21 cellular contexts compared by ENCODE assay signal in genomic region chr17:65283704-65284103, GRCh38.
DNase-seq lines count a peak whose midpoint lies in the region; ATAC-seq, FAIRE-seq and TF ChIP-seq lines count a peak whose summit lies in the region.
"Had no signal": no experiment of that assay in that cellular context is flagged by ENCODE, and none has a peak within 500 bp of the region (broad histone marks: within the 10 kb centered on the region; RNA-seq: fewer than 3 reads in every experiment).

No MANE protein-coding gene starts in this region.

- H3K27me3 ChIP-seq in GM23248 (replicated peaks; ENCODE audit: insufficient read depth) (no peaks in the 10 kb centered on the region), endothelial cell of umbilical vein (ENCODE audit: control insufficient read depth in 2 of 2, insufficient read depth in 2 of 2, low read length in 2 of 2) (no peaks in the 10 kb centered on the region), BE2C (peaks cover 4% of the 10 kb centered on the region)
- H3K27me3 ChIP-seq: esophagus muscularis mucosa, right lobe of liver, SJCRH30 had no signal

- no peak for TF ChIP-seq CTCF in endothelial cell of umbilical vein (IDR thresholded peaks at IDR 0.05; ENCODE audit: extremely low read depth in 1 of 2, insufficient read depth in 1 of 2, low read depth in 1 of 2, low read length in 2 of 2)
- TF ChIP-seq CTCF in BE2C (IDR thresholded peaks at IDR 0.05; ENCODE audit: low read depth, low read length): no peak

- no peak overlapping the region for H3K4me3 ChIP-seq in GM23248
- H3K4me3 ChIP-seq in endothelial cell of umbilical vein (replicated peaks in 1 of 3; ENCODE audit: insufficient read depth in 1 of 3, low read depth in 1 of 3, low read length in 3 of 3): no peak overlapping the region
- H3K4me3 ChIP-seq in BE2C (ENCODE audit: low read depth, low read length): no peak overlapping the region
- H3K4me3 ChIP-seq: esophagus muscularis mucosa, right lobe of liver, SJCRH30 had no signal

- DNase-seq in GM23248: peak; percentile 53
- peak; percentile 55 for DNase-seq in RPMI7951 (ENCODE audit: low read depth)
- DNase-seq in endothelial cell of umbilical vein (ENCODE audit: low read depth, low spot score): peak; percentile 73
- DNase-seq in pulmonary artery endothelial cell (ENCODE audit: low read depth, low spot score): peak; percentile 32
- no peak for DNase-seq in NCI-H524 treated with DMSO at 0.1 percent for 48 hours (lab: John Stamatoyannopoulos, UW)
- DNase-seq in activated CD8-positive, alpha-beta memory T cell treated with anti-CD3 and anti-CD28 coated beads for 24 hours: no peak
- DNase-seq in BE2C: no peak
- DNase-seq: activated CD4-positive, alpha-beta T cell treated with anti-CD3 and anti-CD28 coated beads for 48 hours; activated CD8-positive, alpha-beta memory T cell treated with anti-CD3 and anti-CD28 coated beads, Interleukin-2, amount 10 ng/mL, durations not matched to agents 7 days and 5 days; activated naive CD4-positive, alpha-beta T cell treated with anti-CD3 and anti-CD28 coated beads, Interleukin-2, amount 50 U/mL, for 16 hours; mesendoderm; naive thymus-derived CD4-positive, alpha-beta T cell; NCI-H2029; OCI-M1; right lobe of liver; SJCRH30 had no signal

- dilution Hi-C loops in endothelial cell of umbilical vein (cut with MboI; ENCODE audit: extremely low pct_ligation_motif_present, low sequenced_read_pairs): no loop called here

- H3K79me2 ChIP-seq in GM23248 (ENCODE audit: insufficient read depth): no peaks in the 10 kb centered on the region
- H3K79me2 ChIP-seq in endothelial cell of umbilical vein (ENCODE audit: control insufficient read depth, insufficient read depth, low read length): no peaks in the 10 kb centered on the region

- H4K20me1 ChIP-seq in GM23248 (ENCODE audit: insufficient read depth) (no peaks in the 10 kb centered on the region), endothelial cell of umbilical vein (replicated peaks; ENCODE audit: control insufficient read depth, extremely low read depth, insufficient read depth, low read length) (no peaks in the 10 kb centered on the region)

- no peaks in the 10 kb centered on the region for H3K9me2 ChIP-seq in GM23248 (ENCODE audit: insufficient read depth)

- WGBS in GM23248 (ENCODE audit: low coverage in 1 of 2, low lambda C conversion rate in 2 of 2, missing lambda C conversion rate in 2 of 2), 2 experiments: 66 to 70% methylated on average over 7 of the region's 7 CpGs

- H3K27ac ChIP-seq in GM23248: no peak overlapping the region
- no peak overlapping the region for H3K27ac ChIP-seq in endothelial cell of umbilical vein (ENCODE audit: insufficient read depth, low read depth, low read length)
- H3K27ac ChIP-seq: esophagus muscularis mucosa, KMS-11, right lobe of liver, SJCRH30 had no signal

- no peaks in the 10 kb centered on the region for H3K9me1 ChIP-seq in endothelial cell of umbilical vein (replicated peaks; ENCODE audit: control insufficient read depth, extremely low read depth, insufficient read depth, low read length)

- no TSS peak for BruUV-seq in endothelial cell of umbilical vein (replicated peaks; lab: Mats Ljungman, UMichigan)

- no peak for ATAC-seq in GM19023 (IDR thresholded peaks at IDR 0.05; ENCODE audit: unreplicated experiment)
- ATAC-seq: activated CD8-positive, alpha-beta memory T cell treated with anti-CD3 and anti-CD28 coated beads, Interleukin-2, amount 10 ng/mL, durations not matched to agents 7 days and 5 days; HCT116; naive thymus-derived CD4-positive, alpha-beta T cell; right lobe of liver had no signal

- H3F3A ChIP-seq in GM23248 (ENCODE audit: insufficient read depth): no peaks in the 10 kb centered on the region

- POLR2A ChIA-PET in endothelial cell of umbilical vein (lab: Charles Lee): no interaction called here

- CTCF ChIA-PET in endothelial cell of umbilical vein (lab: Charles Lee): interaction anchor here (1.2 kb wide), 1 partner anchor 11 kb away, joined by 4 read pairs; no protein-coding TSS in a partner anchor

- H3K9ac ChIP-seq in GM23248 (no peak overlapping the region), endothelial cell of umbilical vein (replicated peaks; ENCODE audit: extremely low read depth, insufficient read depth, low read length) (no peak overlapping the region)
- H3K9ac ChIP-seq: KMS-11 had no signal

- H3K4me2 ChIP-seq in GM23248 (ENCODE audit: unreplicated experiment) (no peak overlapping the region), endothelial cell of umbilical vein (ENCODE audit: insufficient read depth, low read length) (no peak overlapping the region)
- H3K4me2 ChIP-seq: KMS-11 had no signal

- peak; percentile 80 for FAIRE-seq in endothelial cell of umbilical vein (lab: Jason Lieb, UNC)
- FAIRE-seq: D721Med had no signal

- in situ Hi-C loops in GM23248 (cut with MboI): loop anchor here (25.0 kb wide), 2 partner anchors 504 to 704 kb away; no protein-coding TSS in a partner anchor

- H3K9me3 ChIP-seq in GM23248 (ENCODE audit: low read depth) (no peaks in the 10 kb centered on the region), endothelial cell of umbilical vein (replicated peaks; ENCODE audit: control insufficient read depth, insufficient read depth, low read length) (no peaks in the 10 kb centered on the region), BE2C (no peaks in the 10 kb centered on the region)
- H3K9me3 ChIP-seq: right lobe of liver, SJCRH30 had no signal

- intact Hi-C loops in endothelial cell of umbilical vein (cut with micrococcal nuclease): loop anchor here (1.0 kb wide), 1 partner anchor 9 kb away; no protein-coding TSS in a partner anchor

- H3K4me1 ChIP-seq in GM23248 (ENCODE audit: insufficient read depth) (peaks cover 7% of the 10 kb centered on the region; the same call in 1 of the 2 replicates), endothelial cell of umbilical vein (ENCODE audit: control insufficient read depth, extremely low read depth, insufficient read depth, low read length) (peaks cover 11% of the 10 kb centered on the region), BE2C (no peaks in the 10 kb centered on the region)
- H3K4me1 ChIP-seq: right lobe of liver had no signal

- no peak for TF ChIP-seq POLR2A in endothelial cell of umbilical vein (IDR thresholded peaks at IDR 0.05; ENCODE audit: low read depth, low read length)

- H3K36me3 ChIP-seq in GM23248 (ENCODE audit: low read depth) (no peaks in the 10 kb centered on the region), endothelial cell of umbilical vein (ENCODE audit: control insufficient read depth in 2 of 2, extremely low read depth in 1 of 2, insufficient read depth in 2 of 2, low read length in 2 of 2) (no peaks in the 10 kb centered on the region), BE2C (no peaks in the 10 kb centered on the region)
- H3K36me3 ChIP-seq: esophagus muscularis mucosa, right lobe of liver, SJCRH30 had no signal

- H2AFZ ChIP-seq in GM23248 (no peak overlapping the region), endothelial cell of umbilical vein (ENCODE audit: low read depth, low read length) (no peak overlapping the region)

TF ChIP-seq in endothelial cell of umbilical vein, 7 proteins besides CTCF, POLR2A, EP300 and RAD21:
- TF ChIP-seq FOS (IDR thresholded peaks at IDR 0.05; ENCODE audit: borderline replicate concordance, insufficient read depth, low read length): peak; percentile 74
- TF ChIP-seq POLR2AphosphoS5 (IDR thresholded peaks at IDR 0.05; ENCODE audit: insufficient read depth, low read depth, low read length): peak; percentile 58
- TF ChIP-seq EZH2 (IDR thresholded peaks at IDR 0.05; ENCODE audit: borderline replicate concordance, low read depth, low read length, severe bottlenecking): no peak
- peak; percentile 49 for TF ChIP-seq JUN (IDR thresholded peaks at IDR 0.05; ENCODE audit: borderline replicate concordance, insufficient read depth, insufficient read length, low read depth)

Comparison
In these comparisons a context has a peak if more than half of its experiments do, and no peak if none do; other contexts are left out.
1. DNase-seq: peak in GM23248 (single experiment), RPMI7951 (single experiment), endothelial cell of umbilical vein (single experiment) and pulmonary artery endothelial cell (single experiment); none in NCI-H524 treated with DMSO at 0.1 percent for 48 hours (single experiment), activated CD8-positive, alpha-beta memory T cell treated with anti-CD3 and anti-CD28 coated beads for 24 hours (single experiment) and BE2C (single experiment).